ENCODE assay signal across 17 cellular contexts in the genomic region with DNA sequence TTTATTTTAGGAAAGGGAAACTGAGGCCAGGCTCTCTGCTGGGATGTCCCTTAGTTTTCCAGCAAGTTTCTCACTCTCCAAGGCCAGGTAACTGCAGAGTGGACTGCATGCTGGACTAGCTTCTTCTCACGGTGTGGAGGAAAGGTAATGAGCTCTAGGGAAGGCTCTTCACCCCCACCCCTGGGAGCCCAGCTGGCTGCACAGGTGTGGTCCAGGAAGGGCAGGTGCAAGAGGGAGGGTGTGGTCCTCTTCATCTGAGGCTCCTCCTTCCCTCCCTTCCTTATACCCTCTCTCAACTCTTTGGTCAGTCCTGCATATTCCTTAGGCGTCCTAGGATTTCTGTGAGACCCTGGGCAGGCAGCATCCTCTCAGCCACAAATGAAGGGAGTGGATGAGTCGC. TPM values are rescaled to one million over a fixed set of nuclear protein-coding genes. Genes with fewer than 3 reads are reported as not detected.
DNase-seq lines count a peak whose midpoint lies in the region; ATAC-seq and TF ChIP-seq lines count a peak whose summit lies in the region.
"Had no signal": no experiment of that assay in that cellular context is flagged by ENCODE, and none has a peak within 500 bp of the region (broad histone marks: within the 10 kb centered on the region; RNA-seq: fewer than 3 reads in every experiment).

No MANE protein-coding gene starts in this region.

- no peak for TF ChIP-seq CTCF in HEK293 (tag by site-specific recombination; IDR thresholded peaks at IDR 0.05)

- no peak overlapping the region for H3K23ac ChIP-seq in trophoblast cell (ENCODE audit: low read length)

- H4K8ac ChIP-seq in trophoblast cell (ENCODE audit: low read depth, low read length): no peak overlapping the region

- H3K9ac ChIP-seq in trophoblast cell (ENCODE audit: low read length): no peak overlapping the region

- no peak overlapping the region for H4K91ac ChIP-seq in trophoblast cell (ENCODE audit: low read depth, low read length)

- H2BK12ac ChIP-seq in trophoblast cell (ENCODE audit: low read length): no peak overlapping the region

- H2BK5ac ChIP-seq in trophoblast cell (ENCODE audit: low read depth, low read length, poor library complexity): no peak overlapping the region

- H4K12ac ChIP-seq in trophoblast cell (ENCODE audit: low read depth, low read length): no peak overlapping the region

- no peak overlapping the region for H3K4me2 ChIP-seq in trophoblast cell (ENCODE audit: low read length)
- H3K4me2 ChIP-seq: hepatocyte had no signal

- H3K14ac ChIP-seq in trophoblast cell (ENCODE audit: low read length): no peak overlapping the region

- peak; percentile 52 for DNase-seq in DMS53 (lab: John Stamatoyannopoulos, UW)
- peak; percentile 83 for DNase-seq in NCI-H748 (lab: John Stamatoyannopoulos, UW; ENCODE audit: unreplicated experiment)
- DNase-seq in ecto neural progenitor cell (ENCODE audit: low spot score): no peak
- no peak for DNase-seq in trophoblast cell
- DNase-seq: activated CD4-positive, alpha-beta T cell treated with anti-CD3 and anti-CD28 coated beads, Interleukin-2, amount 10 ng/mL, durations not matched to agents 7 days and 5 days; activated naive CD4-positive, alpha-beta T cell; AML-193; anterior cingulate cortex; islet precursor cell; Karpas-422; mammary epithelial cell; naive thymus-derived CD8-positive, alpha-beta T cell; NCI-H774 had no signal

- H3K27ac ChIP-seq in HEK293 (ENCODE audit: extremely low read depth, low read depth, low read length): no peak overlapping the region
- H3K27ac ChIP-seq in mesodermal cell (ENCODE audit: low read depth, low read length, severe bottlenecking): peak overlapping the region; percentile 64
- no peak overlapping the region for H3K27ac ChIP-seq in trophoblast cell (ENCODE audit: low read depth, low read length)
- H3K27ac ChIP-seq: hepatocyte had no signal

- H3K18ac ChIP-seq in trophoblast cell (ENCODE audit: low read length): no peak overlapping the region

- CTCF ChIA-PET in HEK293 (lab: Yijun Ruan, JAX): interaction anchor here (1.0 to 4.1 kb wide), 5 partner anchors 19 to 63 kb away, joined by 3 to 20 read pairs (median 3); no protein-coding TSS in a partner anchor

- peaks cover 7% of the 10 kb centered on the region for H3K79me1 ChIP-seq in trophoblast cell (ENCODE audit: low read length)

- H3K36me3 ChIP-seq in HEK293 (ENCODE audit: control insufficient read depth in 2 of 2, insufficient read depth in 1 of 2, low read length in 2 of 2): no peaks in the 10 kb centered on the region
- peaks cover 1% of the 10 kb centered on the region for H3K36me3 ChIP-seq in mesodermal cell (ENCODE audit: control insufficient read depth, insufficient read depth, low read length)
- H3K36me3 ChIP-seq in trophoblast cell (ENCODE audit: control insufficient read depth in 1 of 2, insufficient read depth in 2 of 2, low read length in 2 of 2): peaks cover 14 to 19% of the 10 kb centered on the region in 2 experiments

- H3K4me1 ChIP-seq in HEK293 (ENCODE audit: control insufficient read depth, insufficient read depth, low read length): peaks cover 4% of the 10 kb centered on the region
- H3K4me1 ChIP-seq in mesodermal cell (ENCODE audit: control insufficient read depth, insufficient read depth, low read length, poor library complexity, severe bottlenecking): peaks cover 53% of the 10 kb centered on the region
- H3K4me1 ChIP-seq in trophoblast cell (ENCODE audit: control insufficient read depth in 1 of 2, insufficient read depth in 2 of 2, low read length in 2 of 2): peaks cover 28 to 50% of the 10 kb centered on the region in 2 experiments

- 85 to 86% methylated on average over 1 to 2 of the region's 3 CpGs for WGBS in mesodermal cell (ENCODE audit: insufficient coverage in 2 of 2), 2 experiments
- no CpG with 5 or more reads among the region's 3 CpGs for WGBS in trophoblast cell (ENCODE audit: extremely low coverage, insufficient coverage, insufficient read length)

- H3K27me3 ChIP-seq in trophoblast cell (ENCODE audit: insufficient read depth, low read length): no peaks in the 10 kb centered on the region
- H3K27me3 ChIP-seq: hepatocyte had no signal

- peaks cover 5% of the 10 kb centered on the region for H3K79me2 ChIP-seq in trophoblast cell (ENCODE audit: control insufficient read depth, insufficient read depth, low read length, poor library complexity)
- H3K79me2 ChIP-seq: hepatocyte had no signal

- H3K4me3 ChIP-seq in HEK293 (ENCODE audit: low read depth, low read length) (no peak overlapping the region), mesodermal cell (ENCODE audit: extremely low read depth, insufficient read depth, low read length, poor library complexity, severe bottlenecking) (no peak overlapping the region), trophoblast cell (ENCODE audit: low read depth, low read length) (no peak overlapping the region)
- H3K4me3 ChIP-seq: hepatocyte had no signal

- no peak overlapping the region for H2AK5ac ChIP-seq in trophoblast cell (ENCODE audit: low read length)

- POLR2A ChIA-PET in HEK293 (lab: Yijun Ruan, JAX): no interaction called here

- no peak overlapping the region for H2AFZ ChIP-seq in trophoblast cell (ENCODE audit: insufficient read depth, low read length, poor library complexity)
- H2AFZ ChIP-seq: hepatocyte had no signal

- H2BK120ac ChIP-seq in trophoblast cell (ENCODE audit: insufficient read depth, low read length, poor library complexity): no peak overlapping the region

- H3K4ac ChIP-seq in trophoblast cell (ENCODE audit: low read depth, low read length): no peak overlapping the region

- no peak for ATAC-seq in GM19395 (IDR thresholded peaks at IDR 0.05; ENCODE audit: unreplicated experiment)
- ATAC-seq: naive thymus-derived CD8-positive, alpha-beta T cell had no signal

- H3K9me3 ChIP-seq in HEK293 (ENCODE audit: control insufficient read depth, insufficient read depth, low read depth, low read length): no peaks in the 10 kb centered on the region
- H3K9me3 ChIP-seq in mesodermal cell (ENCODE audit: control insufficient read depth, low read length): no peaks in the 10 kb centered on the region
- H3K9me3 ChIP-seq in trophoblast cell (ENCODE audit: insufficient read depth, low read depth, low read length): peaks cover 2% of the 10 kb centered on the region

TF ChIP-seq in HEK293, 187 proteins besides CTCF, POLR2A, EP300 and RAD21:
- TF ChIP-seq KLF1 (tag by site-specific recombination; IDR thresholded peaks at IDR 0.05) (peak; percentile 55; the same call in 1 of the 2 replicates), ZBTB8A (tag by site-specific recombination; IDR thresholded peaks at IDR 0.05) (no peak), ZNF335 (tag by site-specific recombination; conservative IDR thresholded peaks at IDR 0.05) (peak; percentile 66)
TF ChIP-seq in HEK293: peak in this region for 2.

RNA-seq across cellular contexts. Expression of a gene that starts 33.9 kb away (rescaled TPM):
- polyA plus RNA-seq in mesodermal cell (2013, experiment 1 of 2): 12,289 TPM
- 16,601 TPM for polyA plus RNA-seq in mesodermal cell (2013, experiment 2 of 2)
- polyA plus RNA-seq in trophoblast cell (2013): not detected in 2 replicates
- polyA plus RNA-seq: hepatocyte; mammary epithelial cell; naive thymus-derived CD8-positive, alpha-beta T cell had no signal

RNA-seq across cellular contexts. Expression of a gene that starts 39.4 kb away (rescaled TPM):
- polyA plus RNA-seq in mesodermal cell (2013, experiment 1 of 2): 113 TPM
- polyA plus RNA-seq in mesodermal cell (2013, experiment 2 of 2): 107 TPM
- polyA plus RNA-seq in trophoblast cell (2013): 144 and 157 TPM in 2 replicates
- polyA plus RNA-seq: mammary epithelial cell; naive thymus-derived CD8-positive, alpha-beta T cell had no signal

RNA-seq across cellular contexts. Expression of a gene that starts 42.5 kb away (rescaled TPM):
- 6,661 TPM for polyA plus RNA-seq in mesodermal cell (2013, experiment 1 of 2)
- polyA plus RNA-seq in mesodermal cell (2013, experiment 2 of 2): 8,769 TPM
- polyA plus RNA-seq in trophoblast cell (2013): not detected in 2 replicates
- polyA plus RNA-seq: hepatocyte; mammary epithelial cell; naive thymus-derived CD8-positive, alpha-beta T cell had no signal

RNA-seq across cellular contexts. Expression of a gene that starts 51.7 kb away (rescaled TPM):
- 5.6 TPM for polyA plus RNA-seq in mesodermal cell (2013, experiment 1 of 2)
- 6.3 TPM for polyA plus RNA-seq in mesodermal cell (2013, experiment 2 of 2)
- 3.5 and 3.9 TPM in 2 replicates for polyA plus RNA-seq in trophoblast cell (2013)

Comparison
In these comparisons a context has a peak if more than half of its experiments do, and no peak if none do; other contexts are left out.
1. DNase-seq: peak in DMS53 (single experiment) and NCI-H748 (single experiment); none in ecto neural progenitor cell (single experiment) and trophoblast cell (0 of 2).